19 cellular contexts compared by ENCODE assay signal in the genomic region with DNA sequence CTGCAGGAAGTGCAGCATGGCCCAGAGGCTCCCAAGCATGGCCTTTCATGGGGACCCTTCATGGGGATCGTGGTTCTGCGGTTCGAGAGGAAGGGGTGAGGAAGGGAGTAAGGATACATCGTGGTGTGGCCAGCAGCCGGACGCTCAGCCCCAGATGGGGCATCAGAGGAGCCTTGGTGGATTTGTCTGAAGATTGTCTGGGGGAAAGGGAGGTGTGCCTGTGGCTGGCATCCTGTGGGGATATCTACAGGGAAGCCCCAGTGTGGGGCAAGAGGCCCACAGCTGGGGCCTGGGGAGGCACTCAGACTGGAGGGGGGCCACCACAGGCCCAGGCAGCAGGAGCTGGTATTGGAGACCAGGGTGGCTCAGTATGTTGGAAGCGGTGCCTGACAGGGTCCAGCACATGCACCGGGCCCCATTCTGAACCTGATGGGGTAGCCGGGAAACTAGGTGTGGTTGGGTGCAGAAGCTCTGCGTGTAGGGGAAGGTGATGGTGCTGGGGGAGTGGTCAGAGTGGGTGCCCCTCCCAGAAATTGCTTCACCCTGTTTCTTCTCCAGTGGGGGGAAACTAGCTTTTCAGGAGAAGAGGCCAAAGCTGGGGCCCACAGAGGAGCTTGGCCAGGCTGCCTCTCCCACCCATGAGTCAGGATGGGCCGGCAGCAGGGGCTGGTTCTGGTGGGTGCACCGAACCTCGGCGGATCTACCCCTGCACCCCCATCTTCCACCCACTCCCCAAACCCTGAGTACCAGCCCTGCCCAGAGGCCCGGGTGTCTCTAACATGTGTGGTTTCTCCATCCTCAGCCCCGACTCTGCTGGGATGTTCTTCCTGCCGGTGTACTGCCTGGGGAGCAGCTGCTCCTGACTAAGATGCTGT.
DNase-seq lines count a peak whose midpoint lies in the region; ATAC-seq and TF ChIP-seq lines count a peak whose summit lies in the region.
"Had no signal": no experiment of that assay in that cellular context is flagged by ENCODE, and none has a peak within 500 bp of the region (broad histone marks: within the 10 kb centered on the region; RNA-seq: fewer than 3 reads in every experiment).

No MANE protein-coding gene starts in this region.

- no peak overlapping the region for H2BK20ac ChIP-seq in H9 (ENCODE audit: low read depth, low read length, poor library complexity, severe bottlenecking)

- peak overlapping the region; percentile 78; the same call in 1 of the 2 replicates for H3K14ac ChIP-seq in H9 (ENCODE audit: insufficient read depth, low read length)

- no peak overlapping the region for H2AFZ ChIP-seq in H9 (ENCODE audit: low read length)

- H3K4me1 ChIP-seq in right cardiac atrium (ENCODE audit: control insufficient read depth, insufficient read depth, low read length) (no peaks in the 10 kb centered on the region), H9 (ENCODE audit: insufficient read depth, low read length) (no peaks in the 10 kb centered on the region)
- H3K4me1 ChIP-seq: BE2C had no signal

- no peak overlapping the region for H2BK15ac ChIP-seq in H9 (ENCODE audit: low read depth, low read length)

- H4K5ac ChIP-seq in H9 (ENCODE audit: insufficient read length, low read depth, low read length): no peak overlapping the region

- no peak overlapping the region for H2BK120ac ChIP-seq in H9 (ENCODE audit: low read depth, low read length, poor library complexity, severe bottlenecking)

- no peak overlapping the region for H3K9ac ChIP-seq in H9 (ENCODE audit: extremely low read depth, insufficient read length, low read length)

- H4K20me1 ChIP-seq in H9 (ENCODE audit: control insufficient read depth, insufficient read depth, insufficient read length): no peaks in the 10 kb centered on the region

- H2BK5ac ChIP-seq in H9 (ENCODE audit: insufficient read length, low read length): no peak overlapping the region

- H3K27ac ChIP-seq in right cardiac atrium (ENCODE audit: low read length): no peak overlapping the region
- no peak overlapping the region for H3K27ac ChIP-seq in H9 (ENCODE audit: insufficient read length, low read depth, low read length)

- no peaks in the 10 kb centered on the region for H3K79me2 ChIP-seq in H9 (ENCODE audit: insufficient read depth, low read length)

- H3K36me3 Mint-ChIP-seq in H9 (ENCODE audit: insufficient read depth in 1 of 3, low read depth in 3 of 3): no peaks in the 10 kb centered on the region; a peak in 1 of 7 replicates
- H3K36me3 Mint-ChIP-seq: CD8-positive, alpha-beta T cell; IgD-negative memory B cell had no signal

- H2AK5ac ChIP-seq in H9 (ENCODE audit: insufficient read length, low read length): no peak overlapping the region

- H3K23ac ChIP-seq in H9 (ENCODE audit: insufficient read length, low read depth, low read length): no peak overlapping the region

- H3K23me2 ChIP-seq in H9 (ENCODE audit: insufficient read length, low read depth, low read length, poor library complexity, severe bottlenecking): no peaks in the 10 kb centered on the region

- peaks cover 4% of the 10 kb centered on the region for H3K27me3 Mint-ChIP-seq in H9 (ENCODE audit: low read depth)

- ATAC-seq in Right ventricle myocardium superior (ENCODE audit: poor library complexity) (no peak), right cardiac atrium (no peak), sciatic nerve (no peak), GM19351 (IDR thresholded peaks at IDR 0.05; ENCODE audit: unreplicated experiment) (no peak)
- ATAC-seq: CD8-positive, alpha-beta T cell; Panc1 had no signal

- intact Hi-C loops in Right ventricle myocardium superior (cut with DNase I): no loop called here
- intact Hi-C loops in right cardiac atrium (cut with DNase I): no loop called here
- intact Hi-C loops in sciatic nerve (cut with DNase I): no loop called here

- H3K27me3 ChIP-seq in right cardiac atrium (ENCODE audit: control insufficient read depth, insufficient read depth) (no peaks in the 10 kb centered on the region), H9 (ENCODE audit: insufficient read depth, low read length) (no peaks in the 10 kb centered on the region)
- H3K27me3 ChIP-seq: BE2C, MG63 had no signal

- H4K91ac ChIP-seq in H9 (ENCODE audit: insufficient read length, low read depth, low read length): no peak overlapping the region

- no peak overlapping the region for H3K4me3 ChIP-seq in right cardiac atrium (ENCODE audit: low read length)
- H3K4me3 ChIP-seq: MG63 had no signal

- DNase-seq in Right ventricle myocardium superior (peak; percentile 24), right cardiac atrium (no peak), H9 (peak; percentile 10), islet precursor cell (peak; percentile 37), sciatic nerve (ENCODE audit: low spot score) (peak; percentile 53), epidermal melanocyte (ENCODE audit: insufficient read length, low spot score) (no peak), NCI-H2227 treated with DMSO at 0.1 percent for 48 hours (lab: John Stamatoyannopoulos, UW) (no peak)
- DNase-seq: BE2C, HCEC 1CT, Kasumi-1, MG63, NCI-H1092, NCI-H146, NCI-H2081, NCI-H2171 treated with DMSO at 0.1 percent for 48 hours had no signal

- H3K9me3 ChIP-seq in right cardiac atrium (ENCODE audit: control insufficient read depth, low read length) (no peaks in the 10 kb centered on the region), H9 (ENCODE audit: control insufficient read depth, low read depth, low read length) (no peaks in the 10 kb centered on the region)
- H3K9me3 ChIP-seq: BE2C, MG63 had no signal

- no peak overlapping the region for H3K27ac Mint-ChIP-seq in H9
- H3K27ac Mint-ChIP-seq: CD8-positive, alpha-beta T cell; IgD-negative memory B cell had no signal

- H3T11ph ChIP-seq in H9 (ENCODE audit: low read length): no peak overlapping the region

- TF ChIP-seq CTCF in H9 (conservative IDR thresholded peaks at IDR 0.05): no peak

- no peak overlapping the region for H2BK12ac ChIP-seq in H9 (ENCODE audit: insufficient read length, low read depth, low read length)

- H3K4me3 Mint-ChIP-seq in H9: no peak overlapping the region
- H3K4me3 Mint-ChIP-seq: CD8-positive, alpha-beta T cell; IgD-negative memory B cell had no signal

- H3K18ac ChIP-seq in H9 (ENCODE audit: insufficient read length, low read depth, low read length): no peak overlapping the region

- no peaks in the 10 kb centered on the region for H3K9me3 Mint-ChIP-seq in H9
- H3K9me3 Mint-ChIP-seq: CD8-positive, alpha-beta T cell had no signal

- no peak overlapping the region for H3K56ac ChIP-seq in H9 (ENCODE audit: insufficient read length, low read depth, low read length)

- no peak overlapping the region for H3K4me2 ChIP-seq in H9 (ENCODE audit: insufficient read depth, insufficient read length, low read length)

- no peak overlapping the region for H3K4ac ChIP-seq in H9 (ENCODE audit: low read depth, low read length)

- H3K4me1 Mint-ChIP-seq in H9: no peaks in the 10 kb centered on the region
- H3K4me1 Mint-ChIP-seq: IgD-negative memory B cell had no signal

- no peak overlapping the region for H4K8ac ChIP-seq in H9 (replicated peaks; ENCODE audit: insufficient read length, low read depth, low read length)

- 92% methylated on average over 17 of the region's 17 CpGs for WGBS in right cardiac atrium
- WGBS in H9 (ENCODE audit: extremely low coverage, insufficient read length, low lambda C conversion rate): no CpG with 5 or more reads among the region's 17 CpGs

- H3K79me1 ChIP-seq in H9 (ENCODE audit: insufficient read depth, low read depth, low read length, poor library complexity, severe bottlenecking): no peaks in the 10 kb centered on the region

Comparison
In these comparisons a context has a peak if more than half of its experiments do, and no peak if none do; other contexts are left out.
1. DNase-seq: peak in Right ventricle myocardium superior (single experiment), H9 (single experiment), islet precursor cell (single experiment) and sciatic nerve (single experiment); none in right cardiac atrium (0 of 3), epidermal melanocyte (single experiment) and NCI-H2227 treated with DMSO at 0.1 percent for 48 hours (single experiment).